In genomic region chr19:6577410-6578125, GRCh38 we compare ENCODE assay signal across 8 cellular contexts. TPM values are rescaled to one million over a fixed set of nuclear protein-coding genes. Genes with fewer than 3 reads are reported as not detected.
DNase-seq lines count a peak whose midpoint lies in the region; ATAC-seq lines count a peak whose summit lies in the region.

No MANE protein-coding gene starts in this region.

- H3K9me3 ChIP-seq in right cardiac atrium (ENCODE audit: control insufficient read depth, low read length), result no peaks in the 10 kb centered on the region
- H3K9me3 ChIP-seq in SJCRH30 (replicated peaks), result no peaks in the 10 kb centered on the region

- H3K27me3 ChIP-seq in right cardiac atrium (ENCODE audit: control insufficient read depth, insufficient read depth), result no peaks in the 10 kb centered on the region
- H3K27me3 ChIP-seq in SJCRH30, result no peaks in the 10 kb centered on the region

- H3K4me3 ChIP-seq in right cardiac atrium (ENCODE audit: low read length) (no peak overlapping the region), SJCRH30 (no peak overlapping the region)

- DNase-seq in Right ventricle myocardium superior, result no peak
- no peak for DNase-seq in right cardiac atrium
- peak; percentile 43 to 69 for DNase-seq in NCI-H526 (lab: John Stamatoyannopoulos, UW)
- DNase-seq in globus pallidus (ENCODE audit: low spot score), result peak; percentile 52
- DNase-seq in cerebellum (ENCODE audit: low spot score), result no peak
- no peak for DNase-seq in activated effector memory CD4-positive, alpha-beta T cell treated with Interleukin-2 at 50 U/mL for 16 hours
- no peak for DNase-seq in SJCRH30

- H3K36me3 ChIP-seq in SJCRH30, result no peaks in the 10 kb centered on the region

- peak; percentile 48 for ATAC-seq in Right ventricle myocardium superior (ENCODE audit: poor library complexity)
- no peak for ATAC-seq in right cardiac atrium
- ATAC-seq in HG02840 (IDR thresholded peaks at IDR 0.05; ENCODE audit: low FRiP score, unreplicated experiment), result peak; percentile 70

- H3K27ac ChIP-seq in right cardiac atrium (ENCODE audit: low read length) (no peak overlapping the region), SJCRH30 (no peak overlapping the region)

- H3K4me1 ChIP-seq in right cardiac atrium (ENCODE audit: control insufficient read depth, insufficient read depth, low read length) (no peaks in the 10 kb centered on the region), SJCRH30 (no peaks in the 10 kb centered on the region)

- 81% methylated on average over 5 of the region's 5 CpGs for WGBS in right cardiac atrium

- intact Hi-C loops in Right ventricle myocardium superior (cut with DNase I), result no loop called here
- intact Hi-C loops in right cardiac atrium (cut with DNase I), result no loop called here

RNA-seq across cellular contexts. Expression of gene CD70, which starts 13.4 kb away (rescaled TPM):
- not detected for total RNA-seq in Right ventricle myocardium superior
- total RNA-seq in right cardiac atrium, result not detected
- not detected for polyA plus RNA-seq in right cardiac atrium
- not detected for total RNA-seq in cerebellum
- not detected in 2 replicates for total RNA-seq in SJCRH30 (2014; rRNA removed; shearing (Covaris generic))

RNA-seq across cellular contexts. Expression of gene TNFSF9, which starts 46.7 kb away (rescaled TPM):
- total RNA-seq in Right ventricle myocardium superior, result 0.51 TPM
- total RNA-seq in right cardiac atrium, result under 1 TPM; 0.17 to 0.91 (median 0.24) TPM
- 0.14 TPM for polyA plus RNA-seq in right cardiac atrium
- 1.2 TPM for total RNA-seq in cerebellum
- total RNA-seq in SJCRH30 (2014; rRNA removed; shearing (Covaris generic)), result not detected in 2 replicates

Comparison
In these comparisons a context has a peak if more than half of its experiments do, and no peak if none do; other contexts are left out.
1. ATAC-seq: peak in Right ventricle myocardium superior (single experiment) and HG02840 (single experiment); none in right cardiac atrium (0 of 2).
2. DNase-seq: peak in NCI-H526 (2 of 2) and globus pallidus (single experiment); none in Right ventricle myocardium superior (single experiment), right cardiac atrium (0 of 3), cerebellum (single experiment), activated effector memory CD4-positive, alpha-beta T cell treated with Interleukin-2 at 50 U/mL for 16 hours (single experiment) and SJCRH30 (0 of 2).